13 cellular contexts compared by ENCODE assay signal in the genomic region with DNA sequence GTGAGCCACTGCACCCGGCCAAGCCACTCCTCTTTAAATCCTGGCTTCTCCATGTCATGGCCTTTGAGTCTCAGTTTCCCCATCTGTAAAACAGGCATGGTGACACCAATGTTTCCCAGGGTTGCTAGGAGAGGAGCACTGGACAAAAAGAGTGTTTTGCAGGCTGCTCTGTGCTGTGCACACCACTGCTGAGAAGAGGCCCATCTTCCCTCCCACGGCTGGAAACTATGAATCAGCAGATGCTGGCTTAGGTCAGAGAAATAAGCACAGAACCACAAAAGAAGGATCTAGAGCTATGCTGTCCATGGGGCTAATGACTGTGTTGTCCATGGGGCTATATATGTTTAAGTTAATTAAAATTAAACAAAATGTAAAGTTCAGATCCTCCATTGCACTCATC. TPM values are rescaled to one million over a fixed set of nuclear protein-coding genes. Genes with fewer than 3 reads are reported as not detected.
DNase-seq lines count a peak whose midpoint lies in the region; ATAC-seq and TF ChIP-seq lines count a peak whose summit lies in the region.
"Had no signal": no experiment of that assay in that cellular context is flagged by ENCODE, and none has a peak within 500 bp of the region (broad histone marks: within the 10 kb centered on the region; RNA-seq: fewer than 3 reads in every experiment).

No MANE protein-coding gene starts in this region.

- ATAC-seq in HG02885 (IDR thresholded peaks at IDR 0.05; ENCODE audit: poor library complexity, unreplicated experiment): no peak
- ATAC-seq in GM21515 (IDR thresholded peaks at IDR 0.05; ENCODE audit: unreplicated experiment): no peak
- no peak for ATAC-seq in HG03457 (IDR thresholded peaks at IDR 0.05; ENCODE audit: unreplicated experiment)
- ATAC-seq: effector memory CD8-positive, alpha-beta T cell had no signal

- intact Hi-C loops in activated CD4-positive, alpha-beta memory T cell treated with anti-CD3 and anti-CD28 coated beads for 36 hours (cut with micrococcal nuclease): no loop called here

- TF ChIP-seq CTCF in fibroblast of the aortic adventitia (IDR thresholded peaks at IDR 0.05; ENCODE audit: insufficient read depth, low read length): no peak

- peaks cover 4% of the 10 kb centered on the region for H3K4me1 Mint-ChIP-seq in activated CD4-positive, alpha-beta memory T cell treated with anti-CD3 and anti-CD28 coated beads for 36 hours (ENCODE audit: low read depth)
- no peaks in the 10 kb centered on the region for H3K4me1 Mint-ChIP-seq in activated CD4-positive, alpha-beta memory T cell treated with anti-CD3 and anti-CD28 coated beads, Interleukin-2, amount 10 ng/mL, durations not matched to agents 7 days and 5 days
- H3K4me1 Mint-ChIP-seq: CD4-positive, CD25-positive, alpha-beta regulatory T cell had no signal

- POLR2A ChIA-PET in activated CD4-positive, alpha-beta memory T cell treated with anti-CD3 and anti-CD28 coated beads for 36 hours (lab: Charles Lee): no interaction called here
- POLR2A ChIA-PET in activated CD4-positive, alpha-beta memory T cell treated with anti-CD3 and anti-CD28 coated beads, Interleukin-2, amount 10 ng/mL, durations not matched to agents 7 days and 5 days (lab: Charles Lee): no interaction called here

- H3K27me3 Mint-ChIP-seq in activated CD4-positive, alpha-beta memory T cell treated with anti-CD3 and anti-CD28 coated beads for 36 hours: no peaks in the 10 kb centered on the region
- H3K27me3 Mint-ChIP-seq in activated CD4-positive, alpha-beta memory T cell treated with anti-CD3 and anti-CD28 coated beads, Interleukin-2, amount 10 ng/mL, durations not matched to agents 7 days and 5 days: peaks cover 2% of the 10 kb centered on the region

- CTCF ChIA-PET in activated CD4-positive, alpha-beta memory T cell treated with anti-CD3 and anti-CD28 coated beads for 36 hours (lab: Charles Lee): no interaction called here
- CTCF ChIA-PET in activated CD4-positive, alpha-beta memory T cell treated with anti-CD3 and anti-CD28 coated beads, Interleukin-2, amount 10 ng/mL, durations not matched to agents 7 days and 5 days (lab: Charles Lee): no interaction called here

- no peak overlapping the region for H3K4me3 Mint-ChIP-seq in activated CD4-positive, alpha-beta memory T cell treated with anti-CD3 and anti-CD28 coated beads for 36 hours
- H3K4me3 Mint-ChIP-seq in activated CD4-positive, alpha-beta memory T cell treated with anti-CD3 and anti-CD28 coated beads, Interleukin-2, amount 10 ng/mL, durations not matched to agents 7 days and 5 days: no peak overlapping the region
- H3K4me3 Mint-ChIP-seq: CD4-positive, CD25-positive, alpha-beta regulatory T cell; effector memory CD8-positive, alpha-beta T cell had no signal

- no peak overlapping the region for H3K27ac Mint-ChIP-seq in activated CD4-positive, alpha-beta memory T cell treated with anti-CD3 and anti-CD28 coated beads for 36 hours
- no peak overlapping the region for H3K27ac Mint-ChIP-seq in activated CD4-positive, alpha-beta memory T cell treated with anti-CD3 and anti-CD28 coated beads, Interleukin-2, amount 10 ng/mL, durations not matched to agents 7 days and 5 days
- H3K27ac Mint-ChIP-seq: CD4-positive, CD25-positive, alpha-beta regulatory T cell had no signal

- DNase-seq in activated CD4-positive, alpha-beta memory T cell treated with anti-CD3 and anti-CD28 coated beads for 36 hours: peak; percentile 74
- no peak for DNase-seq in activated CD4-positive, alpha-beta memory T cell treated with anti-CD3 and anti-CD28 coated beads, Interleukin-2, amount 10 ng/mL, durations not matched to agents 7 days and 5 days
- DNase-seq in RPMI7951 (ENCODE audit: low read depth) (peak; percentile 90), fibroblast of the aortic adventitia (ENCODE audit: low read depth) (peak; percentile 88)
- peak; percentile 64 for DNase-seq in stimulated activated CD8-positive, alpha-beta memory T cell treated with anti-CD3 and anti-CD28 coated beads, Interleukin-4, amount 100 ng/mL, for 48 hours
- DNase-seq: CD4-positive, CD25-positive, alpha-beta regulatory T cell; effector memory CD8-positive, alpha-beta T cell; mesendoderm; NCI-H1694 treated with DMSO at 0.1 percent for 48 hours; T-helper 9 cell had no signal

- H3K36me3 Mint-ChIP-seq in activated CD4-positive, alpha-beta memory T cell treated with anti-CD3 and anti-CD28 coated beads for 36 hours: no peaks in the 10 kb centered on the region
- no peaks in the 10 kb centered on the region for H3K36me3 Mint-ChIP-seq in activated CD4-positive, alpha-beta memory T cell treated with anti-CD3 and anti-CD28 coated beads, Interleukin-2, amount 10 ng/mL, durations not matched to agents 7 days and 5 days (ENCODE audit: low read depth)
- H3K36me3 Mint-ChIP-seq: CD4-positive, CD25-positive, alpha-beta regulatory T cell had no signal

- no peaks in the 10 kb centered on the region for H3K9me3 Mint-ChIP-seq in activated CD4-positive, alpha-beta memory T cell treated with anti-CD3 and anti-CD28 coated beads for 36 hours
- H3K9me3 Mint-ChIP-seq in activated CD4-positive, alpha-beta memory T cell treated with anti-CD3 and anti-CD28 coated beads, Interleukin-2, amount 10 ng/mL, durations not matched to agents 7 days and 5 days: no peaks in the 10 kb centered on the region
- H3K9me3 Mint-ChIP-seq: CD4-positive, CD25-positive, alpha-beta regulatory T cell; effector memory CD8-positive, alpha-beta T cell had no signal

- H3K4me3 ChIP-seq in fibroblast of the aortic adventitia (ENCODE audit: low read depth, low read length): no peak overlapping the region

RNA-seq across cellular contexts. Expression of gene TSHZ3, which starts 37.2 kb away (rescaled TPM):
- total RNA-seq in activated CD4-positive, alpha-beta memory T cell treated with anti-CD3 and anti-CD28 coated beads for 36 hours: 1 to 10 TPM; 1.6 to 2.6 TPM
- total RNA-seq in activated CD4-positive, alpha-beta memory T cell treated with anti-CD3 and anti-CD28 coated beads, Interleukin-2, amount 10 ng/mL, durations not matched to agents 7 days and 5 days: 1 to 10 TPM; 3.0 to 4.2 TPM
- 8.5 and 9.9 TPM in 2 replicates for total RNA-seq in RPMI7951 (2014; rRNA removed; shearing (Covaris generic))
- total RNA-seq in fibroblast of the aortic adventitia (ENCODE audit: low replicate concordance): 5.7 and 14.0 TPM in 2 replicates
